9 cellular contexts compared by ENCODE assay signal in the genomic region with DNA sequence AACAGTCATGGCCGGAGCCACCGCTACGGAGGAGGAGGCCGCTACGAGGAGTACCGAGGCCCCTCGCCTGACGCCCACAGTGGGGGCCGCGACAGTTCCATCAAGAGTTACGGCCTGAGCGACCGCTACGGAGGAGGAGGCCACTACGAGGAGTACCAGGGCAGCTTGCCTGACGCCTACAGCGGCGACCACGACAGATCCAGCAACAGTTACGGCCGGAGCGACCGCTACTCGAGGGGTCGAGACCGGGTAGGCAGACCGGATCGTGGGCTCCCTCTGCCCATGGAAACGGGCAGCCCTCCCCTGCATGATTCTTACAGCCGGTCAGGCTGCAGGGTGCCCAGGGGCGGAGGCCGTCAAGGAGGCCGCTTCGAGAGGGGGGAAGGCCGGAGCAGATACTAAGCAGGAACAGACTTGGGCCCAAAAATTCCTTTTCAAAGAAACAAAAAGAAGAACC. TPM values are rescaled to one million over a fixed set of nuclear protein-coding genes. Genes with fewer than 3 reads are reported as not detected.
"Had no signal": no experiment of that assay in that cellular context is flagged by ENCODE, and none has a peak within 500 bp of the region (broad histone marks: within the 10 kb centered on the region; RNA-seq: fewer than 3 reads in every experiment).

No MANE protein-coding gene starts in this region.

- DNase-seq: GM23248, GOT3, H7, H9, HCEC 1CT, HFFc6 had no signal

- H3K27ac Mint-ChIP-seq: GM23338, HFFc6 had no signal

- H3K4me1 Mint-ChIP-seq: GM23338 had no signal

- H3K4me3 Mint-ChIP-seq: GM23338, H9, HFFc6 had no signal

RNA-seq across cellular contexts. Expression of a gene that starts 3.1 kb away (rescaled TPM):
- total RNA-seq: GM23248, GM23338, H1, H4, H7, H9, HFFc6 had no signal
